20 cellular contexts compared by ENCODE assay signal in genomic region chr12:87816186-87816585, GRCh38.
DNase-seq lines count a peak whose midpoint lies in the region; ATAC-seq, FAIRE-seq and TF ChIP-seq lines count a peak whose summit lies in the region.
"Had no signal": no experiment of that assay in that cellular context is flagged by ENCODE, and none has a peak within 500 bp of the region (broad histone marks: within the 10 kb centered on the region; RNA-seq: fewer than 3 reads in every experiment).

No MANE protein-coding gene starts in this region.

- H3K4me3 Mint-ChIP-seq in mesothelial cell of epicardium = no peak overlapping the region
- H3K4me3 Mint-ChIP-seq: activated naive CD8-positive, alpha-beta T cell treated with anti-CD3 and anti-CD28 coated beads, Interleukin-2, amount 10 ng/mL, durations not matched to agents 7 days and 5 days; T-helper 1 cell treated with Interleukin-12 subunit alpha and Interleukin-12 subunit beta and Interleukin-4 antibody, amounts not matched to agents 30 μg/mL and 1 μg/mL, for 36 hours had no signal

- ATAC-seq in HG03045 (IDR thresholded peaks at IDR 0.05; ENCODE audit: unreplicated experiment) = no peak
- ATAC-seq in GM19455 (IDR thresholded peaks at IDR 0.05; ENCODE audit: unreplicated experiment) = no peak
- no peak for ATAC-seq in GM21717 (IDR thresholded peaks at IDR 0.05; ENCODE audit: unreplicated experiment)
- ATAC-seq: foreskin keratinocyte had no signal

- TF ChIP-seq CTCF in AG09319 (IDR thresholded peaks at IDR 0.05; ENCODE audit: low read depth, low read length) (no peak), choroid plexus epithelial cell (conservative IDR thresholded peaks at IDR 0.05; ENCODE audit: low read depth, low read length) (no peak), mesothelial cell of epicardium (IDR thresholded peaks at IDR 0.05; ENCODE audit: unreplicated experiment) (no peak)

- H3K4me3 ChIP-seq in choroid plexus epithelial cell (ENCODE audit: low read depth, low read length) = no peak overlapping the region
- H3K4me3 ChIP-seq: suprapubic skin had no signal

- peaks cover 4% of the 10 kb centered on the region for H3K9me3 Mint-ChIP-seq in mesothelial cell of epicardium
- H3K9me3 Mint-ChIP-seq: activated naive CD8-positive, alpha-beta T cell treated with anti-CD3 and anti-CD28 coated beads, Interleukin-2, amount 10 ng/mL, durations not matched to agents 7 days and 5 days; T-helper 1 cell treated with Interleukin-12 subunit alpha and Interleukin-12 subunit beta and Interleukin-4 antibody, amounts not matched to agents 30 μg/mL and 1 μg/mL, for 36 hours had no signal

- H3K27ac Mint-ChIP-seq in mesothelial cell of epicardium = peak overlapping the region; percentile 74
- H3K27ac Mint-ChIP-seq: activated naive CD8-positive, alpha-beta T cell treated with anti-CD3 and anti-CD28 coated beads, Interleukin-2, amount 10 ng/mL, durations not matched to agents 7 days and 5 days; T-helper 1 cell treated with Interleukin-12 subunit alpha and Interleukin-12 subunit beta and Interleukin-4 antibody, amounts not matched to agents 30 μg/mL and 1 μg/mL, for 36 hours had no signal

- no peaks in the 10 kb centered on the region for H3K36me3 Mint-ChIP-seq in mesothelial cell of epicardium
- H3K36me3 Mint-ChIP-seq: activated naive CD8-positive, alpha-beta T cell treated with anti-CD3 and anti-CD28 coated beads, Interleukin-2, amount 10 ng/mL, durations not matched to agents 7 days and 5 days had no signal

- H3K27me3 Mint-ChIP-seq in mesothelial cell of epicardium (ENCODE audit: low read depth) = no peaks in the 10 kb centered on the region
- H3K27me3 Mint-ChIP-seq: activated naive CD8-positive, alpha-beta T cell treated with anti-CD3 and anti-CD28 coated beads, Interleukin-2, amount 10 ng/mL, durations not matched to agents 7 days and 5 days had no signal

- DNase-seq in AG09319 (ENCODE audit: extremely low read depth, low read depth) (peak; percentile 29), NCI-H2227 treated with DMSO at 0.1 percent for 48 hours (lab: John Stamatoyannopoulos, UW) (peak; percentile 89), choroid plexus epithelial cell (ENCODE audit: low read depth) (peak; percentile 98), mesothelial cell of epicardium (ENCODE audit: low spot score in 2 of 2, unreplicated experiment in 2 of 2) (no peak), RCC 7860 (ENCODE audit: low spot score) (no peak)
- DNase-seq: activated naive CD8-positive, alpha-beta T cell treated with anti-CD3 and anti-CD28 coated beads, Interleukin-2, amount 10 ng/mL, durations not matched to agents 7 days and 5 days; AML-193; central memory CD4-positive, alpha-beta T cell; effector memory CD4-positive, alpha-beta T cell; foreskin keratinocyte; GDM1; NCI-H1105 treated with DMSO at 0.1 percent for 48 hours; nucleus accumbens; stimulated activated CD4-positive, alpha-beta T cell treated with anti-CD3 and anti-CD28 coated beads, Interleukin-4, amount 100 ng/mL, for 1 hour had no signal

- peaks cover 64% of the 10 kb centered on the region for H3K4me1 Mint-ChIP-seq in mesothelial cell of epicardium
- H3K4me1 Mint-ChIP-seq: activated naive CD8-positive, alpha-beta T cell treated with anti-CD3 and anti-CD28 coated beads, Interleukin-2, amount 10 ng/mL, durations not matched to agents 7 days and 5 days had no signal

- FAIRE-seq in RCC 7860 (lab: Jason Lieb, UNC) = no peak
- FAIRE-seq: GM12891 had no signal

Comparison
In these comparisons a context has a peak if more than half of its experiments do, and no peak if none do; other contexts are left out.
1. DNase-seq: peak in AG09319 (single experiment), NCI-H2227 treated with DMSO at 0.1 percent for 48 hours (single experiment) and choroid plexus epithelial cell (single experiment); none in mesothelial cell of epicardium (0 of 2) and RCC 7860 (single experiment).